27 cellular contexts compared by ENCODE assay signal in the genomic region with DNA sequence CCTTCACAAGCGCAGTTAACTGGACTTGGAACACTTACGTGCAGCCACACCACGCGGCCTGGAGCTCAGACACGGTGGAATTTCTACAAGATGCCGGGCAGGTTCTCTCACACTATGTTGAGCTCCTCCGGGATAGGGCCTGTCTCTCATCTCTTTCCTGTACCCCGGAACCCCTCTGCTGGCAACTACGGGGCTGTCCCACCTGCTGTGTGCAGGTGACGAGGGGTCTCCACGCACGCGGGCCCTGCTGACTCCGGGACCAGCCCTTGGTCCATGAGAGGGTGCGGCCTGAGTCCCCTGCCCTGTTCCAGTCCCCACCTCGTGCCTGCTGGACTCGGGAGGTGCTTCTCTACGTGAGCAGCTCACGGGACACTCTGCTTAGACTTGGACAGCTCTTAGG. TPM values are rescaled to one million over a fixed set of nuclear protein-coding genes. Genes with fewer than 3 reads are reported as not detected.
DNase-seq lines count a peak whose midpoint lies in the region; ATAC-seq, FAIRE-seq and TF ChIP-seq lines count a peak whose summit lies in the region.
"Had no signal": no experiment of that assay in that cellular context is flagged by ENCODE, and none has a peak within 500 bp of the region (broad histone marks: within the 10 kb centered on the region; RNA-seq: fewer than 3 reads in every experiment).

No MANE protein-coding gene starts in this region.

- H3K27me3 Mint-ChIP-seq in glutamatergic neuron (ENCODE audit: unreplicated experiment): peaks cover 13% of the 10 kb centered on the region

- DNase-seq in left ventricle myocardium superior (peak; percentile 8), Right ventricle myocardium inferior (ENCODE audit: missing footprints) (no peak), glutamatergic neuron (peak; percentile 9), osteoblast (ENCODE audit: insufficient read length, low spot score, missing footprints) (peak; percentile 62), aorta (peak; percentile 22 to 32), small intestine (no peak), OCI-M2 (lab: John Stamatoyannopoulos, UW; ENCODE audit: unreplicated experiment) (no peak), MV-4-11 (lab: John Stamatoyannopoulos, UW) (no peak)
- DNase-seq: C1 segment of cervical spinal cord; CD4-positive, alpha-beta memory T cell; DMS 273 treated with DMSO at 0.1 percent for 48 hours; DMS79; GF-D8; GOT3; HCEC 1CT; NCI-H1092 treated with DMSO at 0.1 percent for 48 hours; NCI-H1436; NCI-H187; NCI-H446; NCI-H524 treated with DMSO at 0.1 percent for 48 hours; NCI-H774; PC-3; SHP77 treated with DMSO at 0.1 percent for 48 hours had no signal

- no peak overlapping the region for H3K27ac Mint-ChIP-seq in glutamatergic neuron (ENCODE audit: unreplicated experiment)
- H3K27ac Mint-ChIP-seq: CD4-positive, alpha-beta memory T cell had no signal

- intact Hi-C loops in left ventricle myocardium superior (cut with micrococcal nuclease) (no loop called here), Right ventricle myocardium inferior (cut with DNase I) (no loop called here), aorta (cut with DNase I) (no loop called here)

- H3K36me3 Mint-ChIP-seq in glutamatergic neuron (ENCODE audit: unreplicated experiment): peaks cover 10% of the 10 kb centered on the region
- H3K36me3 Mint-ChIP-seq: CD4-positive, alpha-beta memory T cell had no signal

- no peaks in the 10 kb centered on the region for H3K9me3 ChIP-seq in osteoblast (ENCODE audit: low read depth, low read length)
- no peaks in the 10 kb centered on the region for H3K9me3 ChIP-seq in aorta (ENCODE audit: control insufficient read depth, low read length)
- no peaks in the 10 kb centered on the region for H3K9me3 ChIP-seq in small intestine (ENCODE audit: control insufficient read depth, low read depth)

- FAIRE-seq in small intestine (lab: Jason Lieb, UNC): no peak
- FAIRE-seq: GM12891 had no signal

- H3K27ac ChIP-seq in osteoblast (ENCODE audit: low read depth, low read length): no peak overlapping the region
- no peak overlapping the region for H3K27ac ChIP-seq in aorta (ENCODE audit: low read depth in 1 of 2, low read length in 2 of 2)
- H3K27ac ChIP-seq in small intestine (ENCODE audit: low read depth in 1 of 2, low read length in 1 of 2): no peak overlapping the region

- H3K79me2 ChIP-seq in osteoblast (ENCODE audit: insufficient read depth, low read length): no peaks in the 10 kb centered on the region

- no peak overlapping the region for H3K4me3 ChIP-seq in osteoblast (ENCODE audit: insufficient read depth, low read length)
- H3K4me3 ChIP-seq in aorta (ENCODE audit: low read length in 2 of 2): no peak overlapping the region
- no peak overlapping the region for H3K4me3 ChIP-seq in small intestine (ENCODE audit: low read depth in 1 of 2, low read length in 2 of 2)

- no peaks in the 10 kb centered on the region for H4K20me1 ChIP-seq in osteoblast (ENCODE audit: insufficient read depth, low read length)

- no peak for TF ChIP-seq CTCF in glutamatergic neuron (IDR thresholded peaks at IDR 0.05; ENCODE audit: partially characterized antibody, unreplicated experiment)
- no peak for TF ChIP-seq CTCF in osteoblast (IDR thresholded peaks at IDR 0.05; ENCODE audit: extremely low read depth, low read depth, low read length)

- peaks cover 12% of the 10 kb centered on the region for H3K4me1 Mint-ChIP-seq in glutamatergic neuron (ENCODE audit: low read depth, unreplicated experiment)
- H3K4me1 Mint-ChIP-seq: CD4-positive, alpha-beta memory T cell had no signal

- H3K36me3 ChIP-seq in osteoblast (ENCODE audit: insufficient read depth, low read length) (no peaks in the 10 kb centered on the region), aorta (ENCODE audit: control insufficient read depth in 1 of 2, insufficient read depth in 2 of 2, low read length in 1 of 2) (no peaks in the 10 kb centered on the region), small intestine (ENCODE audit: control insufficient read depth in 2 of 2, insufficient read depth in 2 of 2, low read length in 2 of 2) (no peaks in the 10 kb centered on the region)

- H3K4me2 ChIP-seq in osteoblast (ENCODE audit: insufficient read depth, low read length): no peak overlapping the region

- no peak for ATAC-seq in left ventricle myocardium superior
- no peak for ATAC-seq in Right ventricle myocardium inferior
- ATAC-seq in aorta (ENCODE audit: low FRiP score): no peak
- ATAC-seq: PC-3 had no signal

- 76 to 77% methylated on average over 19 of the region's 19 CpGs for WGBS in aorta, 2 donors
- 76 to 83% (median 79%) methylated on average over 19 of the region's 19 CpGs for WGBS in small intestine, 3 donors

- no peak overlapping the region for H2AFZ ChIP-seq in osteoblast (ENCODE audit: low read length)

- H3K4me1 ChIP-seq in osteoblast (ENCODE audit: insufficient read depth, low read length) (no peaks in the 10 kb centered on the region), aorta (ENCODE audit: control insufficient read depth in 1 of 2, insufficient read depth in 2 of 2, low read length in 2 of 2) (no peaks in the 10 kb centered on the region), small intestine (ENCODE audit: control insufficient read depth in 2 of 2, insufficient read depth in 1 of 2, low read depth in 1 of 2, low read length in 1 of 2) (no peaks in the 10 kb centered on the region)

- peaks cover 14% of the 10 kb centered on the region for H3K9me3 Mint-ChIP-seq in glutamatergic neuron (ENCODE audit: unreplicated experiment)

- H3K27me3 ChIP-seq in osteoblast (ENCODE audit: insufficient read depth, low read length): peaks cover 3% of the 10 kb centered on the region
- H3K27me3 ChIP-seq in aorta (ENCODE audit: control insufficient read depth in 1 of 2, insufficient read depth in 2 of 2, low read length in 1 of 2): no peaks in the 10 kb centered on the region
- H3K27me3 ChIP-seq in small intestine (ENCODE audit: control insufficient read depth in 2 of 2, insufficient read depth in 2 of 2, low read length in 2 of 2): no peaks in the 10 kb centered on the region

- no peak overlapping the region for H3K4me3 Mint-ChIP-seq in glutamatergic neuron (ENCODE audit: unreplicated experiment)
- H3K4me3 Mint-ChIP-seq: CD4-positive, alpha-beta memory T cell had no signal

RNA-seq across cellular contexts. Expression of a gene that starts 40.1 kb away (rescaled TPM):
- not detected for total RNA-seq in left ventricle myocardium superior
- not detected for total RNA-seq in Right ventricle myocardium inferior
- 22.4 TPM for total RNA-seq in glutamatergic neuron (ENCODE audit: unreplicated experiment)
- total RNA-seq in osteoblast: not detected in 2 replicates
- under 1 TPM; 0.23 to 0.30 TPM for total RNA-seq in aorta
- polyA plus RNA-seq in aorta: under 1 TPM in 1 of 2 donors, not detected in 1; 0.56 TPM
- polyA plus RNA-seq in small intestine: under 1 TPM in 1 of 3 donors, not detected in 2; 0.30 TPM
- total RNA-seq: A673; CD4-positive, alpha-beta memory T cell; HT-29; PC-3; RPMI7951 had no signal
- polyA plus RNA-seq: CD4-positive, alpha-beta memory T cell had no signal

Comparison
In these comparisons a context has a peak if more than half of its experiments do, and no peak if none do; other contexts are left out.
1. DNase-seq: peak in left ventricle myocardium superior (single experiment), glutamatergic neuron (single experiment), osteoblast (single experiment) and aorta (2 of 2); none in Right ventricle myocardium inferior (single experiment), small intestine (single experiment), OCI-M2 (single experiment) and MV-4-11 (single experiment).
2. RNA of a gene that starts 40.1 kb away (total RNA-seq): 22.4 TPM in glutamatergic neuron (single experiment); 0.23 to 0.30 TPM in aorta, not detected in left ventricle myocardium superior (single experiment), not detected in Right ventricle myocardium inferior (single experiment) and not detected in osteoblast; every median in the first group is over 10 times any median in the second.